ENCODE assay signal across 20 cellular contexts in genomic region chr5:125928663-125929062, GRCh38.
DNase-seq lines count a peak whose midpoint lies in the region; ATAC-seq, FAIRE-seq and TF ChIP-seq lines count a peak whose summit lies in the region.
"Had no signal": no experiment of that assay in that cellular context is flagged by ENCODE, and none has a peak within 500 bp of the region (broad histone marks: within the 10 kb centered on the region; RNA-seq: fewer than 3 reads in every experiment).

No MANE protein-coding gene starts in this region.

- H3K79me2 ChIP-seq in GM23338 (replicated peaks; ENCODE audit: insufficient read depth) (no peaks in the 10 kb centered on the region), OCI-LY3 (ENCODE audit: low read length) (no peaks in the 10 kb centered on the region)

- DNase-seq in A172 (ENCODE audit: low spot score) (peak; percentile 18), GM23338 (ENCODE audit: low spot score) (no peak), cardiac fibroblast (ENCODE audit: low read depth in 2 of 2) (peak; percentile 3 to 66), suprapubic skin (ENCODE audit: low spot score in 2 of 2) (no peak), GM19239 (ENCODE audit: insufficient read length, low spot score) (no peak)
- DNase-seq: activated CD4-positive, alpha-beta T cell treated with anti-CD3 and anti-CD28 coated beads for 1 hour; activated naive CD8-positive, alpha-beta T cell treated with anti-CD3 and anti-CD28 coated beads for 36 hours; Calu3; dermis blood vessel endothelial cell; gastrocnemius medialis; kidney glomerular epithelial cell; NCI-H1694; stimulated activated CD4-positive, alpha-beta T cell treated with anti-CD3 and anti-CD28 coated beads, Interleukin-4, amount 100 ng/mL, for 4 hours; T1000 had no signal

- H3K27me3 ChIP-seq in GM23338 (ENCODE audit: insufficient read depth), result no peaks in the 10 kb centered on the region
- H3K27me3 ChIP-seq in OCI-LY3 (ENCODE audit: low read depth, low read length), result no peaks in the 10 kb centered on the region
- no peaks in the 10 kb centered on the region for H3K27me3 ChIP-seq in suprapubic skin
- H3K27me3 ChIP-seq: BLaER1 treated with 17β-estradiol and CSF1 and Interleukin-3, amounts not matched to agents 10 nM and 100 nM; gastrocnemius medialis had no signal

- H3K4me3 Mint-ChIP-seq in GM23338, result no peak overlapping the region
- H3K4me3 Mint-ChIP-seq: activated naive CD8-positive, alpha-beta T cell treated with anti-CD3 and anti-CD28 coated beads for 36 hours; activated T-helper 17 cell treated with anti-CD3 and anti-CD28 coated beads, Interleukin-2, amount 50 U/mL, for 72 hours had no signal

- H4K20me1 ChIP-seq in GM23338 (replicated peaks; ENCODE audit: insufficient read depth), result no peaks in the 10 kb centered on the region
- H4K20me1 ChIP-seq in OCI-LY3 (ENCODE audit: insufficient read depth, low read length), result no peaks in the 10 kb centered on the region
- H4K20me1 ChIP-seq: BLaER1 treated with 17β-estradiol and CSF1 and Interleukin-3, amounts not matched to agents 10 nM and 100 nM had no signal

- no peaks in the 10 kb centered on the region for H3K4me1 Mint-ChIP-seq in GM23338
- H3K4me1 Mint-ChIP-seq: activated naive CD8-positive, alpha-beta T cell treated with anti-CD3 and anti-CD28 coated beads for 36 hours; activated T-helper 17 cell treated with anti-CD3 and anti-CD28 coated beads, Interleukin-2, amount 50 U/mL, for 72 hours had no signal

- no peaks in the 10 kb centered on the region for H3F3A ChIP-seq in GM23338 (replicated peaks; ENCODE audit: low read depth)

- H3K4me2 ChIP-seq in GM23338, result no peak overlapping the region
- H3K4me2 ChIP-seq in OCI-LY3 (ENCODE audit: low read length), result peak overlapping the region; percentile 22
- H3K4me2 ChIP-seq: BLaER1 treated with 17β-estradiol and CSF1 and Interleukin-3, amounts not matched to agents 10 nM and 100 nM had no signal

- H3K9me3 ChIP-seq in OCI-LY3 (ENCODE audit: insufficient read depth, low read length) (no peaks in the 10 kb centered on the region), suprapubic skin (no peaks in the 10 kb centered on the region)
- H3K9me3 ChIP-seq: gastrocnemius medialis had no signal

- peaks cover 25% of the 10 kb centered on the region; the same call in 2 of the 3 replicates for H3K36me3 Mint-ChIP-seq in GM23338 (ENCODE audit: low read depth)
- H3K36me3 Mint-ChIP-seq: activated naive CD8-positive, alpha-beta T cell treated with anti-CD3 and anti-CD28 coated beads for 36 hours had no signal

- FAIRE-seq in GM19239 (lab: Jason Lieb, UNC), result no peak
- FAIRE-seq: endothelial cell of umbilical vein had no signal

- no peak for ATAC-seq in GM23338
- ATAC-seq in GM21576 (IDR thresholded peaks at IDR 0.05; ENCODE audit: unreplicated experiment), result no peak
- ATAC-seq in GM21737 (IDR thresholded peaks at IDR 0.05; ENCODE audit: unreplicated experiment), result no peak
- ATAC-seq: activated T-helper 17 cell treated with anti-CD3 and anti-CD28 coated beads, Interleukin-2, amount 50 U/mL, for 72 hours; gastrocnemius medialis had no signal

- H3K27me3 Mint-ChIP-seq in GM23338 (ENCODE audit: insufficient read depth, low read depth, poor library complexity), result peaks cover 2% of the 10 kb centered on the region
- H3K27me3 Mint-ChIP-seq: activated naive CD8-positive, alpha-beta T cell treated with anti-CD3 and anti-CD28 coated beads for 36 hours; activated T-helper 17 cell treated with anti-CD3 and anti-CD28 coated beads, Interleukin-2, amount 50 U/mL, for 72 hours had no signal

- H3K27ac ChIP-seq in GM23338 (ENCODE audit: low read depth) (no peak overlapping the region), OCI-LY3 (ENCODE audit: low read length) (peak overlapping the region; percentile 63), suprapubic skin (no peak overlapping the region)
- H3K27ac ChIP-seq: BLaER1 treated with 17β-estradiol and CSF1 and Interleukin-3, amounts not matched to agents 10 nM and 100 nM; gastrocnemius medialis had no signal

- H3K36me3 ChIP-seq in GM23338 (ENCODE audit: insufficient read depth), result no peaks in the 10 kb centered on the region; the same call in 1 of the 2 replicates
- H3K36me3 ChIP-seq in OCI-LY3 (replicated peaks; ENCODE audit: low read depth, low read length), result no peaks in the 10 kb centered on the region
- H3K36me3 ChIP-seq in suprapubic skin, result no peaks in the 10 kb centered on the region
- H3K36me3 ChIP-seq: BLaER1 treated with 17β-estradiol and CSF1 and Interleukin-3, amounts not matched to agents 10 nM and 100 nM; gastrocnemius medialis had no signal

- TF ChIP-seq CTCF in GM23338 (conservative IDR thresholded peaks at IDR 0.05; ENCODE audit: low read depth in 2 of 2) (no peak), OCI-LY3 (IDR thresholded peaks at IDR 0.05; ENCODE audit: low read depth, low read length) (no peak), cardiac fibroblast (IDR thresholded peaks at IDR 0.05; ENCODE audit: low read depth, low read length) (no peak), suprapubic skin (IDR thresholded peaks at IDR 0.05) (no peak)

- WGBS in suprapubic skin, result 77% methylated on average over 6 of the region's 6 CpGs

- H3K9ac ChIP-seq in OCI-LY3 (ENCODE audit: low read length), result no peak overlapping the region
- H3K9ac ChIP-seq: BLaER1 treated with 17β-estradiol and CSF1 and Interleukin-3, amounts not matched to agents 10 nM and 100 nM had no signal

- TF ChIP-seq EP300 in suprapubic skin (IDR thresholded peaks at IDR 0.05), result no peak

- H2AFZ ChIP-seq in GM23338, result peak overlapping the region; percentile 16; the same call in 1 of the 2 replicates
- no peak overlapping the region for H2AFZ ChIP-seq in OCI-LY3 (ENCODE audit: low read depth, low read length)

- no peak for TF ChIP-seq POLR2A in suprapubic skin (IDR thresholded peaks at IDR 0.05)

- no peak overlapping the region for H3K4me3 ChIP-seq in GM23338
- H3K4me3 ChIP-seq in OCI-LY3 (ENCODE audit: low read length), result no peak overlapping the region
- no peak overlapping the region for H3K4me3 ChIP-seq in cardiac fibroblast (replicated peaks in 1 of 2; ENCODE audit: low read depth in 2 of 2, low read length in 2 of 2)
- H3K4me3 ChIP-seq in suprapubic skin, result no peak overlapping the region
- H3K4me3 ChIP-seq: BLaER1 treated with 17β-estradiol and CSF1 and Interleukin-3, amounts not matched to agents 10 nM and 100 nM; gastrocnemius medialis had no signal

- H3K27ac Mint-ChIP-seq in GM23338, result no peak overlapping the region
- H3K27ac Mint-ChIP-seq: activated naive CD8-positive, alpha-beta T cell treated with anti-CD3 and anti-CD28 coated beads for 36 hours; activated T-helper 17 cell treated with anti-CD3 and anti-CD28 coated beads, Interleukin-2, amount 50 U/mL, for 72 hours had no signal

- H3K9me2 ChIP-seq in GM23338 (ENCODE audit: insufficient read depth), result peaks cover 12% of the 10 kb centered on the region; the same call in 1 of the 2 replicates

- no peaks in the 10 kb centered on the region for H3K4me1 ChIP-seq in GM23338 (ENCODE audit: insufficient read depth)
- H3K4me1 ChIP-seq in OCI-LY3 (ENCODE audit: low read length), result peaks cover 40% of the 10 kb centered on the region
- H3K4me1 ChIP-seq in suprapubic skin, result no peaks in the 10 kb centered on the region
- H3K4me1 ChIP-seq: gastrocnemius medialis had no signal

- H3K9me3 Mint-ChIP-seq in GM23338, result peaks cover 31% of the 10 kb centered on the region
- H3K9me3 Mint-ChIP-seq: activated T-helper 17 cell treated with anti-CD3 and anti-CD28 coated beads, Interleukin-2, amount 50 U/mL, for 72 hours had no signal

TF ChIP-seq in GM23338, 12 proteins besides CTCF, POLR2A, EP300 and RAD21 (continues in another document):
- no peak for TF ChIP-seq STAT1 (IDR thresholded peaks at IDR 0.05; ENCODE audit: unreplicated experiment)
- no peak for TF ChIP-seq JUNB (IDR thresholded peaks at IDR 0.05; ENCODE audit: unreplicated experiment)
- TF ChIP-seq ETS1 (IDR thresholded peaks at IDR 0.05), result no peak
- TF ChIP-seq CREB1 (CRISPR knock-in tag; IDR thresholded peaks at IDR 0.05; ENCODE audit: low read depth), result no peak
- TF ChIP-seq NANOG (IDR thresholded peaks at IDR 0.05; ENCODE audit: borderline replicate concordance), result no peak
- no peak for TF ChIP-seq EZH2phosphoT487 (IDR thresholded peaks at IDR 0.05; ENCODE audit: unreplicated experiment)
- no peak for TF ChIP-seq ZNF331 (CRISPR knock-in tag; IDR thresholded peaks at IDR 0.05; ENCODE audit: low read depth)
- no peak for TF ChIP-seq POLR2AphosphoS5 (IDR thresholded peaks at IDR 0.05; ENCODE audit: low read depth)
- TF ChIP-seq ZNF114 (CRISPR knock-in tag; IDR thresholded peaks at IDR 0.05), result no peak
- TF ChIP-seq EZH2 (IDR thresholded peaks at IDR 0.05; ENCODE audit: low read depth, unreplicated experiment), result no peak

Comparison
In these comparisons a context has a peak if more than half of its experiments do, and no peak if none do; other contexts are left out.
1. DNase-seq: peak in A172 (single experiment) and cardiac fibroblast (2 of 2); none in GM23338 (single experiment), suprapubic skin (0 of 2) and GM19239 (single experiment).